Comparison of ENCODE assay signal across 1 cellular context in the genomic region with DNA sequence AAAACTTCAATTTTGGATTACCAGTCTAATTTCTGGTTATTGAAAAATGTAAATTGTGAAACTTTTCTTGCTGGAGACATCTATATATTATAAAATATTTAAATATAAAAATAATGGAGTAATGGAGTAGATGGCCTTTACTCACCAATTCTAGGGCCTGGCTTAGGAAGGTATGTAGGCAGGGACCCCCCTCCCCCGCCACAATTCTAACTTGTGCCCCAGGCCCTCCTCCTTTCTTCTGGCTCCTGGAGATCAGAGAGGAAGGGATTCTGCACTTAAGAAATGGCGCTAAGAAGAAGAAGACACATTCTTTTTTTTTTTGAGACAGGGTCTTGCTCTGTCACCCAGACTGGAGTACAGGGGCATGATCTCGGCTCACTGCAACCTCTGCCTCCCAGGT.
TF ChIP-seq lines count a peak whose summit lies in the region.

No MANE protein-coding gene starts in this region.

TF ChIP-seq in WTC11, 78 proteins besides CTCF, POLR2A, EP300 and RAD21 (continued from another document):
- TF ChIP-seq, protein P1, sequence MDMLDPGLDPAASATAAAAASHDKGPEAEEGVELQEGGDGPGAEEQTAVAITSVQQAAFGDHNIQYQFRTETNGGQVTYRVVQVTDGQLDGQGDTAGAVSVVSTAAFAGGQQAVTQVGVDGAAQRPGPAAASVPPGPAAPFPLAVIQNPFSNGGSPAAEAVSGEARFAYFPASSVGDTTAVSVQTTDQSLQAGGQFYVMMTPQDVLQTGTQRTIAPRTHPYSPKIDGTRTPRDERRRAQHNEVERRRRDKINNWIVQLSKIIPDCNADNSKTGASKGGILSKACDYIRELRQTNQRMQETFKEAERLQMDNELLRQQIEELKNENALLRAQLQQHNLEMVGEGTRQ (CRISPR knock-in tag; IDR thresholded peaks at IDR 0.05): no peak
- TF ChIP-seq NR2C2 (CRISPR knock-in tag; IDR thresholded peaks at IDR 0.05) (no peak), TCF7 (CRISPR knock-in tag; IDR thresholded peaks at IDR 0.05; ENCODE audit: low read depth) (no peak)
- TF ChIP-seq, protein P2, sequence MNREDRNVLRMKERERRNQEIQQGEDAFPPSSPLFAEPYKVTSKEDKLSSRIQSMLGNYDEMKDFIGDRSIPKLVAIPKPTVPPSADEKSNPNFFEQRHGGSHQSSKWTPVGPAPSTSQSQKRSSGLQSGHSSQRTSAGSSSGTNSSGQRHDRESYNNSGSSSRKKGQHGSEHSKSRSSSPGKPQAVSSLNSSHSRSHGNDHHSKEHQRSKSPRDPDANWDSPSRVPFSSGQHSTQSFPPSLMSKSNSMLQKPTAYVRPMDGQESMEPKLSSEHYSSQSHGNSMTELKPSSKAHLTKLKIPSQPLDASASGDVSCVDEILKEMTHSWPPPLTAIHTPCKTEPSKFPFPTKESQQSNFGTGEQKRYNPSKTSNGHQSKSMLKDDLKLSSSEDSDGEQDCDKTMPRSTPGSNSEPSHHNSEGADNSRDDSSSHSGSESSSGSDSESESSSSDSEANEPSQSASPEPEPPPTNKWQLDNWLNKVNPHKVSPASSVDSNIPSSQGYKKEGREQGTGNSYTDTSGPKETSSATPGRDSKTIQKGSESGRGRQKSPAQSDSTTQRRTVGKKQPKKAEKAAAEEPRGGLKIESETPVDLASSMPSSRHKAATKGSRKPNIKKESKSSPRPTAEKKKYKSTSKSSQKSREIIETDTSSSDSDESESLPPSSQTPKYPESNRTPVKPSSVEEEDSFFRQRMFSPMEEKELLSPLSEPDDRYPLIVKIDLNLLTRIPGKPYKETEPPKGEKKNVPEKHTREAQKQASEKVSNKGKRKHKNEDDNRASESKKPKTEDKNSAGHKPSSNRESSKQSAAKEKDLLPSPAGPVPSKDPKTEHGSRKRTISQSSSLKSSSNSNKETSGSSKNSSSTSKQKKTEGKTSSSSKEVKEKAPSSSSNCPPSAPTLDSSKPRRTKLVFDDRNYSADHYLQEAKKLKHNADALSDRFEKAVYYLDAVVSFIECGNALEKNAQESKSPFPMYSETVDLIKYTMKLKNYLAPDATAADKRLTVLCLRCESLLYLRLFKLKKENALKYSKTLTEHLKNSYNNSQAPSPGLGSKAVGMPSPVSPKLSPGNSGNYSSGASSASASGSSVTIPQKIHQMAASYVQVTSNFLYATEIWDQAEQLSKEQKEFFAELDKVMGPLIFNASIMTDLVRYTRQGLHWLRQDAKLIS (CRISPR knock-in tag; IDR thresholded peaks at IDR 0.05; ENCODE audit: borderline replicate concordance): no peak
